ENCODE assay signal across 11 cellular contexts in the genomic region with DNA sequence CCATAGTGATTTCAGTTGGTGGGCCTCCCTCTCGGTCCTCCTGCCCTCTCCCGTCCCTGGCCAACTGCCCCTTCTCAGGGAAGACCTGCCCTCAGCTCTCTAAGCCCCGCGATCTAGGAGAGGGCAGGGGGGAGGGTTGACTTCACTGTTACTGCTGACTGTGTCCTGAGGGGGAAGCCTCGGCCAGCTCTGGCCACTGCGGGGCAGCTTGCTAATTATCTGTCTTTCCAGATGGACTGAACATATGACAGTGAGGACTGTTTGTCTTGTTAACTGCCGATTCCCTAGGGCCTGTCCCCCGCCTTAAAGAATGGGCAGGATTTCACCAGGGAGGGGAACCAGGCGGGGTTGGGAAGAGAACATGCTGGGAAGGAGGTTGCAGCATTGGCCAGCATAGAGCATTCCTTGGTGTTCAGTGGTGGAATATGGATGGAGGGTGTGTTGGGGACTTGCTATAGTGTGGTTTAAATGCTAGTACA. TPM values are rescaled to one million over a fixed set of nuclear protein-coding genes. Genes with fewer than 3 reads are reported as not detected.
DNase-seq lines count a peak whose midpoint lies in the region; ATAC-seq, FAIRE-seq and TF ChIP-seq lines count a peak whose summit lies in the region.
"Had no signal": no experiment of that assay in that cellular context is flagged by ENCODE, and none has a peak within 500 bp of the region (broad histone marks: within the 10 kb centered on the region; RNA-seq: fewer than 3 reads in every experiment).

No MANE protein-coding gene starts in this region.

- 14% methylated on average over 8 of the region's 9 CpGs for WGBS in K562 (ENCODE audit: insufficient coverage, low coverage, missing lambda C conversion rate)
- 66% methylated on average over 4 of the region's 9 CpGs for WGBS in suprapubic skin

- intact Hi-C loops in K562 (cut with micrococcal nuclease): loop anchor here (2.0 kb wide), 1 partner anchor 88 kb away; no protein-coding TSS in a partner anchor

- peak; percentile 99 for ATAC-seq in K562
- ATAC-seq: stimulated activated naive CD8-positive, alpha-beta T cell treated with anti-CD3 and anti-CD28 coated beads, Interleukin-15, Interleukin-2, amounts not matched to agents 100 U/mL and 50 U/mL, for 24 hours had no signal

- H3K4me1 ChIP-seq in K562 (replicated peaks in 1 of 2; ENCODE audit: control insufficient read depth in 2 of 2, insufficient read depth in 2 of 2, low read length in 2 of 2): peaks cover 9 to 19% of the 10 kb centered on the region in 2 experiments; a peak in 4 of 5 replicates
- peaks cover 0 to 17% of the 10 kb centered on the region in 2 donors for H3K4me1 ChIP-seq in right atrium auricular region
- H3K4me1 ChIP-seq in suprapubic skin: peaks cover 30% of the 10 kb centered on the region
- H3K4me1 ChIP-seq: SJCRH30 had no signal

- H2AFZ ChIP-seq in K562 (ENCODE audit: low read depth, low read length): peak overlapping the region; percentile 26; the same call in 1 of the 2 replicates

- H4K20me1 ChIP-seq in K562 (replicated peaks; ENCODE audit: control insufficient read depth, insufficient read depth, low read length): 0 out of 2 replicates have a peak, but pooled peaks cover 3% of the 10 kb centered on the region

- H3K9ac ChIP-seq in K562 (ENCODE audit: insufficient read depth in 1 of 2, low read depth in 2 of 2, low read length in 2 of 2): peak overlapping the region in 1 of 2 experiments; percentile 2; a peak in 2 of 4 replicates

- in situ Hi-C loops in K562 (cut with MboI): no loop called here

- peak; percentile 92 for FAIRE-seq in K562 (lab: Jason Lieb, UNC)
- FAIRE-seq: small intestine had no signal

- H3K27ac ChIP-seq in K562 (ENCODE audit: extremely low read depth, low read depth, low read length) (peak overlapping the region; percentile 2; the same call in 1 of the 3 replicates), right atrium auricular region (peak overlapping the region; percentile 23 to 32), suprapubic skin (peak overlapping the region; percentile 55)
- H3K27ac ChIP-seq: cardiac muscle cell, SJCRH30 had no signal

- TF ChIP-seq POLR2A in K562 (conservative IDR thresholded peaks at IDR 0.05): no peak
- no peak for TF ChIP-seq POLR2A in suprapubic skin (IDR thresholded peaks at IDR 0.05)

- peak overlapping the region; percentile 62 for H3K4me2 ChIP-seq in K562 (ENCODE audit: insufficient read depth, low read length)

- CTCF ChIA-PET in K562 (lab: Yijun Ruan, JAX; ENCODE audit: low intra/inter-chr PET ratio): interaction anchor here (0.5 kb wide), 1 partner anchor 15 kb away, joined by 3 read pairs; no protein-coding TSS in a partner anchor

- peak; percentile 42 to 49 for TF ChIP-seq RAD21 in K562 (CRISPR knock-in tag; conservative IDR thresholded peaks at IDR 0.05 in 1 of 2, IDR thresholded peaks at IDR 0.05 in 1 of 2)

- no peaks in the 10 kb centered on the region for H3K9me1 ChIP-seq in K562 (ENCODE audit: control insufficient read depth, insufficient read depth, low read length)

- TF ChIP-seq CTCF in K562 (IDR thresholded peaks at IDR 0.05 in 2 of 3, conservative IDR thresholded peaks at IDR 0.05 in 1 of 3; ENCODE audit: insufficient read depth in 2 of 3, low read depth in 1 of 3, low read length in 3 of 3) (peak; percentile 55 to 59 (median 56)), right atrium auricular region (IDR thresholded peaks at IDR 0.05) (no peak), suprapubic skin (IDR thresholded peaks at IDR 0.05) (no peak)

- no peak overlapping the region for H3K4me3 ChIP-seq in K562
- H3K4me3 ChIP-seq in right atrium auricular region: no peak overlapping the region
- no peak overlapping the region for H3K4me3 ChIP-seq in suprapubic skin
- H3K4me3 ChIP-seq: cardiac muscle cell, SJCRH30 had no signal

- peaks cover 4% of the 10 kb centered on the region; the same call in 1 of the 3 replicates for H3K79me2 ChIP-seq in K562 (ENCODE audit: control insufficient read depth, insufficient read depth, low read length)

- POLR2A ChIA-PET in K562 (lab: Yijun Ruan, JAX): interaction anchor here (0.6 to 1.6 kb wide), 11 partner anchors 11 to 1939 kb away, joined by 3 to 14 read pairs (median 3); partner anchors contain the start of genes NIPAL3, PNRC2, RCAN3 and SRSF10

- H3K9me3 ChIP-seq in K562 (replicated peaks; ENCODE audit: control insufficient read depth, insufficient read depth, low read depth, low read length) (no peaks in the 10 kb centered on the region), right atrium auricular region (no peaks in the 10 kb centered on the region), suprapubic skin (no peaks in the 10 kb centered on the region)
- H3K9me3 ChIP-seq: SJCRH30 had no signal

- TF ChIP-seq EP300 in K562 (IDR thresholded peaks at IDR 0.05; ENCODE audit: low read length) (peak; percentile 83), suprapubic skin (IDR thresholded peaks at IDR 0.05) (no peak)

- peaks cover 23% of the 10 kb centered on the region; the same call in 1 of the 3 replicates for H3K36me3 ChIP-seq in K562 (ENCODE audit: control insufficient read depth, insufficient read depth, low read length)
- no peaks in the 10 kb centered on the region for H3K36me3 ChIP-seq in right atrium auricular region
- H3K36me3 ChIP-seq in suprapubic skin: peaks cover 9% of the 10 kb centered on the region
- H3K36me3 ChIP-seq: cardiac muscle cell, SJCRH30 had no signal

- no peaks in the 10 kb centered on the region for H3K27me3 ChIP-seq in K562 (ENCODE audit: control insufficient read depth in 2 of 2, insufficient read depth in 2 of 2, low read length in 2 of 2)
- no peaks in the 10 kb centered on the region for H3K27me3 ChIP-seq in right atrium auricular region
- H3K27me3 ChIP-seq in suprapubic skin: no peaks in the 10 kb centered on the region
- H3K27me3 ChIP-seq: cardiac muscle cell had no signal

- no TSS peak for BruUV-seq in K562 (replicated peaks; lab: Mats Ljungman, UMichigan)

- DNase-seq in LHCN-M2 (ENCODE audit: low read depth): peak; percentile 18
- peak; percentile 41 to 86 (median 63) for DNase-seq in K562 (ENCODE audit: extremely low read depth in 1 of 4, low spot score in 3 of 4)
- DNase-seq in right atrium auricular region (ENCODE audit: low spot score): no peak
- peak; percentile 85 to 87 for DNase-seq in suprapubic skin (ENCODE audit: low spot score in 2 of 2)
- no peak for DNase-seq in A172 (ENCODE audit: low spot score)
- no peak for DNase-seq in stimulated activated CD4-positive, alpha-beta T cell treated with anti-CD3 and anti-CD28 coated beads, Interleukin-4, amount 100 ng/mL, for 4 hours
- no peak for DNase-seq in cortex of kidney (lab: John Stamatoyannopoulos, UW)
- DNase-seq: SJCRH30; small intestine; stimulated activated naive CD8-positive, alpha-beta T cell treated with anti-CD3 and anti-CD28 coated beads, Interleukin-15, Interleukin-2, amounts not matched to agents 100 U/mL and 50 U/mL, for 24 hours had no signal

TF ChIP-seq in K562, 482 proteins besides CTCF, POLR2A, EP300 and RAD21 (continues in another document):
- TF ChIP-seq MEIS2 (IDR thresholded peaks at IDR 0.05; ENCODE audit: partially characterized antibody): peak; percentile 81
- no peak for TF ChIP-seq MIER1 (IDR thresholded peaks at IDR 0.05; ENCODE audit: low read depth)

RNA-seq across cellular contexts. Expression of gene NIPAL3, which starts 22.9 kb away (rescaled TPM):
- 18.8 and 19.2 TPM in 2 replicates for total RNA-seq in LHCN-M2 (2014; rRNA removed)
- 23.5 TPM for polyA plus RNA-seq in LHCN-M2 (2012)
- total RNA-seq in K562 (2011; cell fraction: chromatin; rRNA removed; ENCODE audit: low replicate concordance): 55.9 and 56.4 TPM in 2 replicates
- total RNA-seq in K562 (2011; cell fraction: nucleolus; rRNA removed): 44.2 and 44.6 TPM in 2 replicates
- 57.1 and 68.0 TPM in 2 replicates for total RNA-seq in K562 (2011; cell fraction: nucleoplasm; rRNA removed)
- 15.4 and 24.7 TPM in 2 replicates for total RNA-seq in K562 (2014; rRNA removed)
- 16.3 and 16.6 TPM in 2 replicates for total RNA-seq in K562 (2014; rRNA removed; fragmentation: Illumina TruSeq; extraction: Trizol)
- total RNA-seq in K562 (2015; rRNA removed; fragmentation: Illumina TruSeq; extraction: Trizol): 11.3 and 11.4 TPM in 2 replicates
- 26.0 and 26.3 TPM in 2 replicates for total RNA-seq in K562 (2021)
- 16.0 and 18.2 TPM in 2 replicates for polyA plus RNA-seq in K562 (2011; rRNA removed)
- 18.5 and 19.9 TPM in 2 replicates for polyA plus RNA-seq in K562 (2011; cell fraction: cytosol; rRNA removed)
- 14.4 and 16.1 TPM in 2 replicates for polyA plus RNA-seq in K562 (2011; cell fraction: nucleus; rRNA removed)
- 16.3 and 17.9 TPM in 2 replicates for polyA plus RNA-seq in K562 (2012)
- polyA plus RNA-seq in K562 (2014; fragmentation: Illumina TruSeq; extraction: Trizol): 20.0 and 21.3 TPM in 2 replicates
- polyA plus RNA-seq in K562 (2014; fragmentation: Nextera tagmentation; extraction: Ambion mirVana): 10 to 100 TPM; 10.5 to 12.2 TPM
- polyA plus RNA-seq in K562 (2014; rRNA removed): 13.8 and 16.2 TPM in 2 replicates
- polyA minus RNA-seq in K562 (2011; rRNA and poly(A)+ RNA removed): 18.9 and 24.0 TPM in 2 replicates
- polyA minus RNA-seq in K562 (2011; cell fraction: cytosol; rRNA and poly(A)+ RNA removed): 10.6 and 15.2 TPM in 2 replicates
- 13.1 and 19.4 TPM in 2 replicates for polyA minus RNA-seq in K562 (2011; cell fraction: nucleus; rRNA and poly(A)+ RNA removed)
- total RNA-seq in right atrium auricular region: 10 to 100 TPM; 34.8 to 43.3 TPM
- 10 to 100 TPM; 42.4 to 75.4 (median 64.6) TPM for total RNA-seq in suprapubic skin
- 8.2 and 10.7 TPM in 2 replicates for total RNA-seq in A172 (2014; rRNA removed; shearing (Covaris generic))
- total RNA-seq: SJCRH30 had no signal

RNA-seq across cellular contexts. Expression of gene STPG1, which starts 24.9 kb away (rescaled TPM):
- total RNA-seq in LHCN-M2 (2014; rRNA removed) (3.3 and 4.9 TPM in 2 replicates), K562 (2014; rRNA removed) (6.7 and 7.6 TPM in 2 replicates), K562 (2014; rRNA removed; fragmentation: Illumina TruSeq; extraction: Trizol) (8.2 and 8.3 TPM in 2 replicates), K562 (2015; rRNA removed; fragmentation: Illumina TruSeq; extraction: Trizol) (5.1 and 5.5 TPM in 2 replicates), K562 (2021) (7.2 and 7.6 TPM in 2 replicates), right atrium auricular region (1 to 10 TPM; 2.0 to 3.6 TPM), suprapubic skin (1 to 10 TPM; 7.2 to 8.5 (median 7.8) TPM)
- polyA plus RNA-seq in LHCN-M2 (2012): 8.0 TPM
- total RNA-seq in K562 (2011; cell fraction: chromatin; rRNA removed; ENCODE audit: low replicate concordance): 14.4 and 22.0 TPM in 2 replicates
- total RNA-seq in K562 (2011; cell fraction: nucleolus; rRNA removed): 8.7 and 9.3 TPM in 2 replicates
- 14.4 and 16.4 TPM in 2 replicates for total RNA-seq in K562 (2011; cell fraction: nucleoplasm; rRNA removed)
- polyA plus RNA-seq in K562 (2011; rRNA removed) (7.2 and 8.4 TPM in 2 replicates), K562 (2014; fragmentation: Illumina TruSeq; extraction: Trizol) (9.0 and 10.1 TPM in 2 replicates), K562 (2014; fragmentation: Nextera tagmentation; extraction: Ambion mirVana) (10 to 100 TPM; 10.4 to 11.9 TPM), K562 (2014; rRNA removed) (5.0 and 9.4 TPM in 2 replicates)
- 4.4 and 5.4 TPM in 2 replicates for polyA plus RNA-seq in K562 (2011; cell fraction: cytosol; rRNA removed)
- 5.9 and 7.6 TPM in 2 replicates for polyA plus RNA-seq in K562 (2011; cell fraction: nucleus; rRNA removed)
- 6.0 and 8.3 TPM in 2 replicates for polyA plus RNA-seq in K562 (2012)
- polyA minus RNA-seq in K562 (2011; rRNA and poly(A)+ RNA removed): 7.0 and 7.8 TPM in 2 replicates
- 2.1 and 3.9 TPM in 2 replicates for polyA minus RNA-seq in K562 (2011; cell fraction: cytosol; rRNA and poly(A)+ RNA removed)
- 5.4 and 7.0 TPM in 2 replicates for polyA minus RNA-seq in K562 (2011; cell fraction: nucleus; rRNA and poly(A)+ RNA removed)
- 1.8 and 2.3 TPM in 2 replicates for total RNA-seq in A172 (2014; rRNA removed; shearing (Covaris generic))
- total RNA-seq: SJCRH30 had no signal

Comparison
In these comparisons a context has a peak if more than half of its experiments do, and no peak if none do; other contexts are left out.
1. DNase-seq: peak in LHCN-M2 (single experiment), K562 (4 of 4) and suprapubic skin (2 of 2); none in right atrium auricular region (single experiment), A172 (single experiment), stimulated activated CD4-positive, alpha-beta T cell treated with anti-CD3 and anti-CD28 coated beads, Interleukin-4, amount 100 ng/mL, for 4 hours (0 of 2) and cortex of kidney (single experiment).
2. H3K27ac ChIP-seq: peak in every context shown above with its lines; median percentile 55 in suprapubic skin; 28 in right atrium auricular region; 2 in K562.
3. CTCF ChIP-seq: peak in K562 (3 of 3); none in right atrium auricular region (0 of 2) and suprapubic skin (0 of 2).